Comparison of ENCODE assay signal across 2 cellular contexts in genomic region chr2:73323551-73323950, GRCh38.
TF ChIP-seq lines count a peak whose summit lies in the region.

No MANE protein-coding gene starts in this region.

TF ChIP-seq in HepG2, 621 proteins besides CTCF, POLR2A, EP300 and RAD21:
- TF ChIP-seq ZNF790 (CRISPR knock-in tag; IDR thresholded peaks at IDR 0.05; ENCODE audit: borderline replicate concordance) (no peak), ZFP1 (CRISPR knock-in tag; IDR thresholded peaks at IDR 0.05) (no peak), U2AF1 (optimal IDR thresholded peaks at IDR 0.05; ENCODE audit: low read depth, low read length) (no peak), GFI1 (CRISPR knock-in tag; IDR thresholded peaks at IDR 0.05; ENCODE audit: borderline replicate concordance) (no peak), ZNF552 (CRISPR knock-in tag; IDR thresholded peaks at IDR 0.05; ENCODE audit: borderline replicate concordance) (no peak), PATZ1 (CRISPR knock-in tag; IDR thresholded peaks at IDR 0.05) (no peak), THAP8 (CRISPR knock-in tag; IDR thresholded peaks at IDR 0.05; ENCODE audit: borderline replicate concordance) (no peak), ZFP36L2 (CRISPR knock-in tag; IDR thresholded peaks at IDR 0.05) (no peak), CENPT (CRISPR knock-in tag; IDR thresholded peaks at IDR 0.05; ENCODE audit: low read depth) (no peak), ZNF547 (CRISPR knock-in tag; IDR thresholded peaks at IDR 0.05) (no peak), PAWR (CRISPR knock-in tag; IDR thresholded peaks at IDR 0.05; ENCODE audit: borderline replicate concordance) (no peak), SATB2 (CRISPR knock-in tag; IDR thresholded peaks at IDR 0.05) (no peak), ZNF746 (CRISPR knock-in tag; IDR thresholded peaks at IDR 0.05) (no peak), ZNF720 (CRISPR knock-in tag; IDR thresholded peaks at IDR 0.05) (no peak)
- TF ChIP-seq, protein P1, sequence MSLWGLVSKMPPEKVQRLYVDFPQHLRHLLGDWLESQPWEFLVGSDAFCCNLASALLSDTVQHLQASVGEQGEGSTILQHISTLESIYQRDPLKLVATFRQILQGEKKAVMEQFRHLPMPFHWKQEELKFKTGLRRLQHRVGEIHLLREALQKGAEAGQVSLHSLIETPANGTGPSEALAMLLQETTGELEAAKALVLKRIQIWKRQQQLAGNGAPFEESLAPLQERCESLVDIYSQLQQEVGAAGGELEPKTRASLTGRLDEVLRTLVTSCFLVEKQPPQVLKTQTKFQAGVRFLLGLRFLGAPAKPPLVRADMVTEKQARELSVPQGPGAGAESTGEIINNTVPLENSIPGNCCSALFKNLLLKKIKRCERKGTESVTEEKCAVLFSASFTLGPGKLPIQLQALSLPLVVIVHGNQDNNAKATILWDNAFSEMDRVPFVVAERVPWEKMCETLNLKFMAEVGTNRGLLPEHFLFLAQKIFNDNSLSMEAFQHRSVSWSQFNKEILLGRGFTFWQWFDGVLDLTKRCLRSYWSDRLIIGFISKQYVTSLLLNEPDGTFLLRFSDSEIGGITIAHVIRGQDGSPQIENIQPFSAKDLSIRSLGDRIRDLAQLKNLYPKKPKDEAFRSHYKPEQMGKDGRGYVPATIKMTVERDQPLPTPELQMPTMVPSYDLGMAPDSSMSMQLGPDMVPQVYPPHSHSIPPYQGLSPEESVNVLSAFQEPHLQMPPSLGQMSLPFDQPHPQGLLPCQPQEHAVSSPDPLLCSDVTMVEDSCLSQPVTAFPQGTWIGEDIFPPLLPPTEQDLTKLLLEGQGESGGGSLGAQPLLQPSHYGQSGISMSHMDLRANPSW (CRISPR knock-in tag; IDR thresholded peaks at IDR 0.05; ENCODE audit: borderline replicate concordance): no peak
- TF ChIP-seq, protein P2, sequence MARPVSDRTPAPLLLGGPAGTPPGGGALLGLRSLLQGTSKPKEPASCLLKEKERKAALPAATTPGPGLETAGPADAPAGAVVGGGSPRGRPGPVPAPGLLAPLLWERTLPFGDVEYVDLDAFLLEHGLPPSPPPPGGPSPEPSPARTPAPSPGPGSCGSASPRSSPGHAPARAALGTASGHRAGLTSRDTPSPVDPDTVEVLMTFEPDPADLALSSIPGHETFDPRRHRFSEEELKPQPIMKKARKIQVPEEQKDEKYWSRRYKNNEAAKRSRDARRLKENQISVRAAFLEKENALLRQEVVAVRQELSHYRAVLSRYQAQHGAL (CRISPR knock-in tag; IDR thresholded peaks at IDR 0.05; ENCODE audit: not compliant biosample characterization): no peak
- TF ChIP-seq, protein P3, sequence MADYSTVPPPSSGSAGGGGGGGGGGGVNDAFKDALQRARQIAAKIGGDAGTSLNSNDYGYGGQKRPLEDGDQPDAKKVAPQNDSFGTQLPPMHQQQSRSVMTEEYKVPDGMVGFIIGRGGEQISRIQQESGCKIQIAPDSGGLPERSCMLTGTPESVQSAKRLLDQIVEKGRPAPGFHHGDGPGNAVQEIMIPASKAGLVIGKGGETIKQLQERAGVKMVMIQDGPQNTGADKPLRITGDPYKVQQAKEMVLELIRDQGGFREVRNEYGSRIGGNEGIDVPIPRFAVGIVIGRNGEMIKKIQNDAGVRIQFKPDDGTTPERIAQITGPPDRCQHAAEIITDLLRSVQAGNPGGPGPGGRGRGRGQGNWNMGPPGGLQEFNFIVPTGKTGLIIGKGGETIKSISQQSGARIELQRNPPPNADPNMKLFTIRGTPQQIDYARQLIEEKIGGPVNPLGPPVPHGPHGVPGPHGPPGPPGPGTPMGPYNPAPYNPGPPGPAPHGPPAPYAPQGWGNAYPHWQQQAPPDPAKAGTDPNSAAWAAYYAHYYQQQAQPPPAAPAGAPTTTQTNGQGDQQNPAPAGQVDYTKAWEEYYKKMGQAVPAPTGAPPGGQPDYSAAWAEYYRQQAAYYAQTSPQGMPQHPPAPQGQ (CRISPR knock-in tag; IDR thresholded peaks at IDR 0.05; ENCODE audit: borderline replicate concordance): no peak

TF ChIP-seq in HEK293, 187 proteins besides CTCF, POLR2A, EP300 and RAD21 (continued from another document):
- TF ChIP-seq ZSCAN16 (tag by site-specific recombination; IDR thresholded peaks at IDR 0.05) (0 out of 2 replicates have a peak, but pooled peaks have one; percentile 15), ZNF311 (tag by site-specific recombination; IDR thresholded peaks at IDR 0.05; ENCODE audit: borderline replicate concordance) (no peak)
- TF ChIP-seq, protein P4, sequence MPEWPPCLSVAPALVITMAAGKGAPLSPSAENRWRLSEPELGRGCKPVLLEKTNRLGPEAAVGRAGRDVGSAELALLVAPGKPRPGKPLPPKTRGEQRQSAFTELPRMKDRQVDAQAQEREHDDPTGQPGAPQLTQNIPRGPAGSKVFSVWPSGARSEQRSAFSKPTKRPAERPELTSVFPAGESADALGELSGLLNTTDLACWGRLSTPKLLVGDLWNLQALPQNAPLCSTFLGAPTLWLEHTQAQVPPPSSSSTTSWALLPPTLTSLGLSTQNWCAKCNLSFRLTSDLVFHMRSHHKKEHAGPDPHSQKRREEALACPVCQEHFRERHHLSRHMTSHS (tag by site-specific recombination; IDR thresholded peaks at IDR 0.05): no peak
